1 cellular context compared by ENCODE assay signal in the genomic region with DNA sequence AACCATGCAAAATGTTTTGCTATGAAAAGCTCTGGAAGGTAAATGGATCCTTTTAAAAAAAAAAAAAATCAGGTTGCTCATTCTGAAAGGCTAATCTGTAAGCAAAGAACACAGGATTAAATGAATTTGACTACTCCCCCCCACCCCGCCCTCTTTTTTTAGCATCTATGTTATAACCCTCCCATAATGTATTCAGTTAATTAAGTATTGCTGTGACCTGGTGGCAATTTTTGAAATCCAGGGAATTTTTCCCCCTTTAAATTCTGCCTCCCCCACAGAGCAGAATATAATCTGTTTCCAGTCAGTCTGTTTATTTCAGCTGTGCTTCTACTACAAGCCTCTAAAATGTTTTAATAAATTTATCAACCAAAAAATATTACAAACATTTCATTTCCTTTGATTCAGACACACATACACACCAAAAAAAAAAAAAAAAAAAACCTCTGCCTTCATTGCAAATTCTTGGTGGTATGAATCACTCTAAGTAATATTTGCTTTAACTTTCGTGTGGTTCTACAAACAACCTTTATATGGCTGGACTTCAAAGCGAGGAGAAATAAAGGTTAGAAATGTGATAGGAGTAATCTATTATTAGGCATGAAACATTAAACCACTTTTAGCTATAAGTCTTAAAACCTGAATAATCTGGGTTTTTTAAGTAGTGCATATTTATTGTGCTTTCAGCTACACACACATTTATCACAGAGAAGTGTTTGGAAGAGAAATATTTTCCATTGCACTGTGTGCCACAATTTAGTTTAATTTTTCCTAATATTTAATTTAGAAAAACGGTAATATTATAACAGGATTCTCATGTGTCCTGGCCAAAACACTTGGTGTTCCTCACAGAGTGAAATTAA.
TF ChIP-seq lines count a peak whose summit lies in the region.

No MANE protein-coding gene starts in this region.

TF ChIP-seq in IMR-90, 13 proteins besides CTCF, POLR2A, EP300 and RAD21:
- TF ChIP-seq MAFK (IDR thresholded peaks at IDR 0.05; ENCODE audit: low read depth, low read length) (peak; percentile 28; the same call in 1 of the 2 replicates), FOS (IDR thresholded peaks at IDR 0.05; ENCODE audit: low read depth, low read length) (peak; percentile 36; the same call in 1 of the 2 replicates)
- TF ChIP-seq, protein P1, sequence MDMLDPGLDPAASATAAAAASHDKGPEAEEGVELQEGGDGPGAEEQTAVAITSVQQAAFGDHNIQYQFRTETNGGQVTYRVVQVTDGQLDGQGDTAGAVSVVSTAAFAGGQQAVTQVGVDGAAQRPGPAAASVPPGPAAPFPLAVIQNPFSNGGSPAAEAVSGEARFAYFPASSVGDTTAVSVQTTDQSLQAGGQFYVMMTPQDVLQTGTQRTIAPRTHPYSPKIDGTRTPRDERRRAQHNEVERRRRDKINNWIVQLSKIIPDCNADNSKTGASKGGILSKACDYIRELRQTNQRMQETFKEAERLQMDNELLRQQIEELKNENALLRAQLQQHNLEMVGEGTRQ (IDR thresholded peaks at IDR 0.05; ENCODE audit: low read depth, low read length): no peak
